6 cellular contexts compared by ENCODE assay signal in genomic region chr16:68463904-68464303, GRCh38. TPM values are rescaled to one million over a fixed set of nuclear protein-coding genes. Genes with fewer than 3 reads are reported as not detected.
"Had no signal": no experiment of that assay in that cellular context is flagged by ENCODE, and none has a peak within 500 bp of the region (broad histone marks: within the 10 kb centered on the region; RNA-seq: fewer than 3 reads in every experiment).

No MANE protein-coding gene starts in this region.

- DNase-seq: IMR-90, KBM-7, KG1 had no signal

- H3K4me3 ChIP-seq: K562 had no signal

- H3K27ac ChIP-seq: HL-60, KMS-11 had no signal

RNA-seq across cellular contexts. Expression of gene SMPD3, which starts 15.6 kb away (rescaled TPM):
- total RNA-seq: IMR-90 had no signal
